Comparison of ENCODE assay signal across 8 cellular contexts in the genomic region with DNA sequence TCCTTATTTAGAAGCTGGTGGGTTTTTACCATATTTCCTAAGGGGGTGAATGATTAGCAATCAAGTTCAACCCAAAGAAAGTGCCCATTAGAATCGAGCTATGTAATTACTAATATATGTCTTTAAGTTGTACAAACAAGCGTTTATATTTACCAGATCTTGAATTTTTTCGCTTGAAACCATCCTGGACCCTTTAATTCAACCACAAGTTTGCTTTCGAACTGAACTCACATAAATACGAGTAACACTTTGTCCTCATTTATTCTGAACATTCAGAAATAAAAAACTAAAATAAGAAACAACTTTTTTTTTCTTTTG. TPM values are rescaled to one million over a fixed set of nuclear protein-coding genes. Genes with fewer than 3 reads are reported as not detected.
A peak's percentile ranks its signal among the peaks of the same experiment; 100 is the strongest.
DNase-seq lines count a peak whose midpoint lies in the region; ATAC-seq and TF ChIP-seq lines count a peak whose summit lies in the region.

No MANE protein-coding gene starts in this region.

- peaks cover 18 to 21% (median 20%) of the 10 kb centered on the region in 3 donors for H3K4me1 Mint-ChIP-seq in IgD-negative memory B cell
- H3K4me1 Mint-ChIP-seq in chondrocyte (ENCODE audit: low read depth): peaks cover 31% of the 10 kb centered on the region
- peaks cover 30% of the 10 kb centered on the region for H3K4me1 Mint-ChIP-seq in nephron progenitor cell

- H3K27ac Mint-ChIP-seq in IgD-negative memory B cell (peak overlapping the region; percentile 60 to 94 (median 80)), chondrocyte (ENCODE audit: unreplicated experiment) (peak overlapping the region; percentile 79), nephron progenitor cell (no peak overlapping the region)

- no peak for ATAC-seq in HG02884 (IDR thresholded peaks at IDR 0.05; ENCODE audit: unreplicated experiment)

- TF ChIP-seq CTCF in AG09309 (IDR thresholded peaks at IDR 0.05; ENCODE audit: control insufficient read depth, insufficient read depth, low read depth, low read length, missing control alignments): no peak
- no peak for TF ChIP-seq CTCF in chondrocyte (IDR thresholded peaks at IDR 0.05)
- TF ChIP-seq CTCF in nephron progenitor cell (IDR thresholded peaks at IDR 0.05): no peak

- H3K9me3 Mint-ChIP-seq in IgD-negative memory B cell (no peaks in the 10 kb centered on the region), chondrocyte (ENCODE audit: low read depth) (no peaks in the 10 kb centered on the region), nephron progenitor cell (no peaks in the 10 kb centered on the region)

- no peaks in the 10 kb centered on the region for H3K27me3 Mint-ChIP-seq in IgD-negative memory B cell
- no peaks in the 10 kb centered on the region for H3K27me3 Mint-ChIP-seq in chondrocyte (ENCODE audit: low read depth)
- no peaks in the 10 kb centered on the region for H3K27me3 Mint-ChIP-seq in nephron progenitor cell (ENCODE audit: low read depth, poor library complexity)

- H3K4me3 ChIP-seq in AG09309 (ENCODE audit: control insufficient read depth, low read depth, low read length): peak overlapping the region; percentile 70

- peaks cover 2% of the 10 kb centered on the region for H3K36me3 Mint-ChIP-seq in IgD-negative memory B cell
- peaks cover 17% of the 10 kb centered on the region for H3K36me3 Mint-ChIP-seq in chondrocyte (ENCODE audit: low read depth)
- H3K36me3 Mint-ChIP-seq in nephron progenitor cell (ENCODE audit: low read depth): peaks cover 22% of the 10 kb centered on the region

- H3K4me3 Mint-ChIP-seq in IgD-negative memory B cell (peak overlapping the region; percentile 89 to 97 (median 94)), chondrocyte (ENCODE audit: unreplicated experiment) (peak overlapping the region; percentile 82), nephron progenitor cell (peak overlapping the region; percentile 93)

- DNase-seq in AG09309 (ENCODE audit: low read depth) (no peak), chondrocyte (ENCODE audit: low spot score) (no peak), nephron progenitor cell (no peak), DMS79 treated with DMSO at 0.1 percent for 48 hours (lab: John Stamatoyannopoulos, UW) (no peak), D341Med (ENCODE audit: low spot score) (no peak)
- no peak for DNase-seq in stimulated activated CD4-positive, alpha-beta T cell treated with anti-CD3 and anti-CD28 coated beads, Interleukin-2, amount 100 ng/mL, for 48 hours

RNA-seq across cellular contexts. Expression of gene SRI, which starts 1.5 kb away (rescaled TPM):
- 207 TPM for polyA plus RNA-seq in IgD-negative memory B cell
- total RNA-seq in chondrocyte: 87.3 to 99.9 TPM (median 98.8 TPM) in 3 replicates
